ENCODE assay signal across 32 cellular contexts in the genomic region with DNA sequence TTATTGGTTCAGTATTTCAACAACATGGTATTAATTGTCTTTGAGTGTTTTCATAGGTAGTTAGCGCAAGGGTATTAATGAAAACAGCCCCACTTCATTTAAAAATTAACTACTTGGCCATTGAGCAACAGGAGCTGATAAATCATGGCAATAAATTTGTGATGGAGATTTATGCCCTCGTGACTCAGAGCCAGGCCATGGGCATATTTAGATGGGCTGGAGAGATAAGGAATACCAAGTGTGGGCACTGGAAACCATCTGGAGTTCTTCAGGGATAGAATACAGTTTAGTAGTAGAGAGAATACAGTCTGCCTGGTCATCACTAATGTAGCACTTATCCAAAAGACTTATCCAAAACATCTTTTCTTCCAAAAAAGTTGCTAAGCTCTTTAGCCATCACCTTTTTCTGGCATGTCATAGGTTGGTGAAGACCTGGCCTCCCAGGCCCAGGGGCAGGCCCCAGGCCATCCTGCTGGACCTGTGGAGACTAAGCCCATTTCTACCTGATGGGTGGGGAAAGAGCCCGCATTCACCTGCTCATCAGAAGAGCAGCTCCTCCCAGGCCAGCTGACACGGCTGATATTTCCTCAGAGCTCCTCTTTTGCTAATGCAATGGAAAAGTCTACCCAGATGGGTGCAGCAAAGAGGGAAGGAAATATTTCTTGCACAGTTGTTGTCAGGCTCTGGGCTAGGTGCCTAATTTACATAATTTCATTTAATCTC.
A peak's percentile ranks its signal among the peaks of the same experiment; 100 is the strongest.
DNase-seq lines count a peak whose midpoint lies in the region; ATAC-seq, FAIRE-seq and TF ChIP-seq lines count a peak whose summit lies in the region.
"Had no signal": no experiment of that assay in that cellular context is flagged by ENCODE, and none has a peak within 500 bp of the region (broad histone marks: within the 10 kb centered on the region; RNA-seq: fewer than 3 reads in every experiment).

No MANE protein-coding gene starts in this region.

- in situ Hi-C loops in HepG2 (cut with HindIII; ENCODE audit: extremely low pct_ligation_motif_present, low pct_unique_long_range_greater_than_20kb) (no loop called here), G401 (cut with HindIII; ENCODE audit: low sequenced_read_pairs) (no loop called here)

- DNase-seq in HT-29 (ENCODE audit: low spot score) (peak; percentile 64), RWPE2 (ENCODE audit: low spot score) (no peak), foreskin keratinocyte (no peak), HepG2 (ENCODE audit: low spot score) (no peak), G401 (ENCODE audit: low spot score) (no peak), head of caudate nucleus (no peak)
- no peak for DNase-seq in stimulated activated effector memory CD8-positive, alpha-beta T cell treated with anti-CD3 and anti-CD28 coated beads, Interleukin-12 subunit alpha, Interleukin-12 subunit beta, amount 100 ng/mL, for 72 hours (ENCODE audit: low spot score in 2 of 2)
- DNase-seq: activated CD4-positive, alpha-beta T cell treated with anti-CD3 and anti-CD28 coated beads for 4 hours; activated effector memory CD4-positive, alpha-beta T cell treated with Interleukin-2 at 50 U/mL for 16 hours; activated naive CD8-positive, alpha-beta T cell treated with anti-CD3 and anti-CD28 coated beads, Interleukin-2, amount 10 ng/mL, durations not matched to agents 7 days and 5 days; activated T-cell treated with anti-CD3 and anti-CD28 coated beads for 4 hours; CD4-positive, alpha-beta T cell; DMS153; esophagus squamous epithelium; H7; hypothalamus; left ventricle myocardium superior; naive B cell; NCI-H1417 treated with DMSO at 0.1 percent for 48 hours; NCI-H446; NCI-H82; occipital lobe; substantia nigra; upper lobe of right lung had no signal

- TF ChIP-seq POLR2A in HepG2 (IDR thresholded peaks at IDR 0.05; ENCODE audit: insufficient read depth in 1 of 2, low read depth in 2 of 2, low read length in 2 of 2): no peak

- peaks cover 22% of the 10 kb centered on the region for H3K4me1 ChIP-seq in RWPE2 (ENCODE audit: insufficient read depth, poor library complexity, severe bottlenecking)
- peaks cover 6% of the 10 kb centered on the region for H3K4me1 ChIP-seq in foreskin keratinocyte
- H3K4me1 ChIP-seq in HepG2 (ENCODE audit: insufficient read depth, low read length): no peaks in the 10 kb centered on the region
- H3K4me1 ChIP-seq: upper lobe of right lung had no signal

- H3K27me3 ChIP-seq in RWPE2 (ENCODE audit: insufficient read depth, poor library complexity, severe bottlenecking) (no peaks in the 10 kb centered on the region), foreskin keratinocyte (no peaks in the 10 kb centered on the region), HepG2 (ENCODE audit: control insufficient read depth in 1 of 2, insufficient read depth in 2 of 2, low read length in 2 of 2) (peaks cover 0 to 22% of the 10 kb centered on the region in 2 experiments; a peak in 2 of 5 replicates)
- H3K27me3 ChIP-seq: esophagus squamous epithelium, gastroesophageal sphincter, upper lobe of right lung had no signal

- TF ChIP-seq EP300 in HepG2 (IDR thresholded peaks at IDR 0.05; ENCODE audit: low read depth in 2 of 2, low read length in 2 of 2) (no peak), HepG2 (CRISPR knock-in tag; IDR thresholded peaks at IDR 0.05; ENCODE audit: borderline replicate concordance) (no peak)

- no peak overlapping the region for H3K4me3 Mint-ChIP-seq in stimulated activated effector memory CD8-positive, alpha-beta T cell treated with anti-CD3 and anti-CD28 coated beads, Interleukin-12 subunit alpha, Interleukin-12 subunit beta, amount 100 ng/mL, for 72 hours
- H3K4me3 Mint-ChIP-seq: activated naive CD8-positive, alpha-beta T cell treated with anti-CD3 and anti-CD28 coated beads, Interleukin-2, amount 10 ng/mL, durations not matched to agents 7 days and 5 days; CD4-positive, alpha-beta T cell; central memory CD8-positive, alpha-beta T cell; dendritic cell treated with granulocyte-macrophage colony-stimulating factor and Interleukin-4, amounts not matched to agents 40 ng/mL and 50 ng/mL, for 4 days; mesothelial cell of epicardium; naive B cell had no signal

- no peaks in the 10 kb centered on the region for H3K4me1 Mint-ChIP-seq in stimulated activated effector memory CD8-positive, alpha-beta T cell treated with anti-CD3 and anti-CD28 coated beads, Interleukin-12 subunit alpha, Interleukin-12 subunit beta, amount 100 ng/mL, for 72 hours
- H3K4me1 Mint-ChIP-seq: central memory CD8-positive, alpha-beta T cell had no signal

- ATAC-seq in RWPE2 (ENCODE audit: low read depth) (peak; percentile 83), foreskin keratinocyte (peak; percentile 48), HepG2 (no peak)
- peak; percentile 8 for ATAC-seq in stimulated activated effector memory CD8-positive, alpha-beta T cell treated with anti-CD3 and anti-CD28 coated beads, Interleukin-12 subunit alpha, Interleukin-12 subunit beta, amount 100 ng/mL, for 72 hours
- ATAC-seq: gastroesophageal sphincter, K562, left ventricle myocardium superior, upper lobe of right lung had no signal

- no peaks in the 10 kb centered on the region for H3K36me3 Mint-ChIP-seq in stimulated activated effector memory CD8-positive, alpha-beta T cell treated with anti-CD3 and anti-CD28 coated beads, Interleukin-12 subunit alpha, Interleukin-12 subunit beta, amount 100 ng/mL, for 72 hours
- H3K36me3 Mint-ChIP-seq: activated naive CD8-positive, alpha-beta T cell treated with anti-CD3 and anti-CD28 coated beads, Interleukin-2, amount 10 ng/mL, durations not matched to agents 7 days and 5 days; mesothelial cell of epicardium; naive B cell had no signal

- H3K9me3 Mint-ChIP-seq in stimulated activated effector memory CD8-positive, alpha-beta T cell treated with anti-CD3 and anti-CD28 coated beads, Interleukin-12 subunit alpha, Interleukin-12 subunit beta, amount 100 ng/mL, for 72 hours: no peaks in the 10 kb centered on the region
- H3K9me3 Mint-ChIP-seq: activated naive CD8-positive, alpha-beta T cell treated with anti-CD3 and anti-CD28 coated beads, Interleukin-2, amount 10 ng/mL, durations not matched to agents 7 days and 5 days; CD4-positive, alpha-beta T cell; central memory CD8-positive, alpha-beta T cell; dendritic cell treated with granulocyte-macrophage colony-stimulating factor and Interleukin-4, amounts not matched to agents 40 ng/mL and 50 ng/mL, for 4 days; naive B cell had no signal

- no peaks in the 10 kb centered on the region for H3K36me3 ChIP-seq in RWPE2 (ENCODE audit: low read depth)
- H3K36me3 ChIP-seq in HepG2 (replicated peaks in 1 of 2; ENCODE audit: control insufficient read depth in 1 of 2, insufficient read depth in 2 of 2, low read length in 2 of 2): no peaks in the 10 kb centered on the region
- H3K36me3 ChIP-seq: esophagus squamous epithelium, gastroesophageal sphincter, upper lobe of right lung had no signal

- no peaks in the 10 kb centered on the region for H3K79me2 ChIP-seq in HepG2 (ENCODE audit: insufficient read depth, low read length)

- intact Hi-C loops in HepG2 (cut with micrococcal nuclease; ENCODE audit: unreplicated experiment): no loop called here
- intact Hi-C loops in head of caudate nucleus (cut with DNase I): no loop called here

- POLR2A ChIA-PET in HepG2 (lab: Yijun Ruan, JAX): no interaction called here

- no peaks in the 10 kb centered on the region for H4K20me1 ChIP-seq in HepG2 (ENCODE audit: insufficient read depth, low read length)

- FAIRE-seq in HepG2 (lab: Jason Lieb, UNC): no peak
- FAIRE-seq: astrocyte, GM19239, K562 had no signal

- no TSS peak for BruUV-seq in HepG2 (replicated peaks; lab: Mats Ljungman, UMichigan)

- H3K27ac ChIP-seq in RWPE2 (ENCODE audit: poor library complexity, severe bottlenecking) (peak overlapping the region; percentile 73), foreskin keratinocyte (no peak overlapping the region), HepG2 (ENCODE audit: extremely low read length, insufficient read depth, low read length) (no peak overlapping the region)
- H3K27ac ChIP-seq: esophagus squamous epithelium, gastroesophageal sphincter, skin epidermis, upper lobe of right lung had no signal

- TF ChIP-seq CTCF in RWPE2 (IDR thresholded peaks at IDR 0.05; ENCODE audit: poor library complexity, severe bottlenecking) (no peak), foreskin keratinocyte (conservative IDR thresholded peaks at IDR 0.05) (no peak), HepG2 (CRISPR knock-in tag; IDR thresholded peaks at IDR 0.05) (no peak)

- H3K9me3 ChIP-seq in RWPE2 (ENCODE audit: severe bottlenecking): no peaks in the 10 kb centered on the region
- H3K9me3 ChIP-seq in HepG2 (ENCODE audit: low read length): no peaks in the 10 kb centered on the region
- H3K9me3 ChIP-seq: esophagus squamous epithelium, gastroesophageal sphincter, upper lobe of right lung had no signal

- H3K9ac ChIP-seq in HepG2 (ENCODE audit: insufficient read depth, low read depth, low read length): no peak overlapping the region

- H3K4me3 ChIP-seq in RWPE2 (ENCODE audit: severe bottlenecking) (no peak overlapping the region), HepG2 (replicated peaks in 1 of 3; ENCODE audit: insufficient read depth in 1 of 3, low read depth in 2 of 3, low read length in 3 of 3) (no peak overlapping the region)
- H3K4me3 ChIP-seq: esophagus squamous epithelium, gastroesophageal sphincter, K562, skin epidermis, upper lobe of right lung had no signal

- no peak overlapping the region for H3K27ac Mint-ChIP-seq in stimulated activated effector memory CD8-positive, alpha-beta T cell treated with anti-CD3 and anti-CD28 coated beads, Interleukin-12 subunit alpha, Interleukin-12 subunit beta, amount 100 ng/mL, for 72 hours
- H3K27ac Mint-ChIP-seq: activated naive CD8-positive, alpha-beta T cell treated with anti-CD3 and anti-CD28 coated beads, Interleukin-2, amount 10 ng/mL, durations not matched to agents 7 days and 5 days; CD4-positive, alpha-beta T cell; dendritic cell treated with granulocyte-macrophage colony-stimulating factor and Interleukin-4, amounts not matched to agents 40 ng/mL and 50 ng/mL, for 4 days; mesothelial cell of epicardium; naive B cell had no signal

- WGBS in HepG2 (ENCODE audit: low lambda C conversion rate): 26% methylated on average over 3 of the region's 4 CpGs

- CTCF ChIA-PET in HepG2 (lab: Yijun Ruan, JAX; ENCODE audit: low intra/inter-chr PET ratio, low total read pairs): no interaction called here

- no peak overlapping the region for H2AFZ ChIP-seq in HepG2 (ENCODE audit: low read length)

- TF ChIP-seq RAD21 in HepG2 (CRISPR knock-in tag; IDR thresholded peaks at IDR 0.05): no peak

- no peak overlapping the region for H3K4me2 ChIP-seq in HepG2 (ENCODE audit: low read depth, low read length)

TF ChIP-seq in HepG2, 621 proteins besides CTCF, POLR2A, EP300 and RAD21 (continues in another document):
- TF ChIP-seq ZNF160 (CRISPR knock-in tag; IDR thresholded peaks at IDR 0.05) (no peak), BRCA1 (CRISPR knock-in tag; IDR thresholded peaks at IDR 0.05) (no peak), ZNF570 (CRISPR knock-in tag; IDR thresholded peaks at IDR 0.05; ENCODE audit: borderline replicate concordance) (no peak), RBAK (CRISPR knock-in tag; IDR thresholded peaks at IDR 0.05) (no peak), ZNF33B (CRISPR knock-in tag; IDR thresholded peaks at IDR 0.05) (no peak), KLF9 (CRISPR knock-in tag; IDR thresholded peaks at IDR 0.05; ENCODE audit: low read depth) (no peak), GLI4 (CRISPR knock-in tag; IDR thresholded peaks at IDR 0.05; ENCODE audit: borderline replicate concordance) (no peak), ELF4 (CRISPR knock-in tag; IDR thresholded peaks at IDR 0.05; ENCODE audit: borderline replicate concordance) (no peak)
